Comparison of ENCODE assay signal across 28 cellular contexts in genomic region chr14:36264107-36264506, GRCh38.
"Had no signal": no experiment of that assay in that cellular context is flagged by ENCODE, and none has a peak within 500 bp of the region (broad histone marks: within the 10 kb centered on the region; RNA-seq: fewer than 3 reads in every experiment).

No MANE protein-coding gene starts in this region.

- H3K9me3 ChIP-seq: ovary, psoas muscle, right lobe of liver, sigmoid colon, stomach, thoracic aorta, tibial artery, transverse colon, upper lobe of right lung, uterus had no signal

- H3K4me3 ChIP-seq: neural progenitor cell, ovary, psoas muscle, right lobe of liver, sigmoid colon, stomach, thoracic aorta, tibial artery, transverse colon, upper lobe of right lung, uterus had no signal

- H2AFZ ChIP-seq: neural progenitor cell, parathyroid adenoma had no signal

- H3K27me3 ChIP-seq: neural progenitor cell, ovary, right lobe of liver, sigmoid colon, stomach, tibial artery, transverse colon, upper lobe of right lung, uterus had no signal

- H3K9me3 Mint-ChIP-seq: nephron; neural progenitor cell; stimulated activated effector memory CD8-positive, alpha-beta T cell treated with anti-CD3 and anti-CD28 coated beads, Interleukin-12 subunit alpha, Interleukin-12 subunit beta, amount 100 ng/mL, for 72 hours; stimulated activated naive B cell treated with anti-CD40 and anti-IgM and Interleukin-4, amounts not matched to agents 10 μg/mL and 1 μg/mL and 100 μg/mL, for 72 hours; type B pancreatic cell had no signal

- DNase-seq: natural killer cell; occipital lobe; ovary; posterior cingulate gyrus; psoas muscle; right cardiac atrium; right lobe of liver; sigmoid colon; small intestine; stimulated activated CD4-positive, alpha-beta T cell treated with anti-CD3 and anti-CD28 coated beads, Interleukin-15, amount 100 ng/mL, for 24 hours; stimulated activated CD4-positive, alpha-beta T cell treated with anti-CD3 and anti-CD28 coated beads, Interleukin-2, amount 100 ng/mL, for 24 hours; stimulated activated CD4-positive, alpha-beta T cell treated with anti-CD3 and anti-CD28 coated beads, Interleukin-2, amount 100 ng/mL, for 48 hours; stimulated activated CD4-positive, alpha-beta T cell treated with anti-CD3 and anti-CD28 coated beads, Interleukin-4, amount 100 ng/mL, for 24 hours; stimulated activated naive B cell treated with anti-CD40 and anti-IgM and Interleukin-4, amounts not matched to agents 10 μg/mL and 1 μg/mL and 100 μg/mL, for 72 hours; stimulated activated naive CD4-positive, alpha-beta T cell treated with Interleukin-2 at 50 U/mL for 16 hours; stomach; tibial artery; transverse colon; upper lobe of right lung; uterus had no signal

- ATAC-seq: natural killer cell; psoas muscle; right cardiac atrium; right lobe of liver; stimulated activated effector memory CD8-positive, alpha-beta T cell treated with anti-CD3 and anti-CD28 coated beads, Interleukin-12 subunit alpha, Interleukin-12 subunit beta, amount 100 ng/mL, for 72 hours; stimulated activated naive B cell treated with anti-CD40 and anti-IgM and Interleukin-4, amounts not matched to agents 10 μg/mL and 1 μg/mL and 100 μg/mL, for 72 hours; upper lobe of right lung had no signal

- H3K79me2 ChIP-seq: parathyroid adenoma had no signal

- H3K27ac Mint-ChIP-seq: natural killer cell; nephron; neural progenitor cell; progenitor cell of endocrine pancreas; stimulated activated effector memory CD8-positive, alpha-beta T cell treated with anti-CD3 and anti-CD28 coated beads, Interleukin-12 subunit alpha, Interleukin-12 subunit beta, amount 100 ng/mL, for 72 hours; stimulated activated naive B cell treated with anti-CD40 and anti-IgM and Interleukin-4, amounts not matched to agents 10 μg/mL and 1 μg/mL and 100 μg/mL, for 72 hours; stimulated activated naive CD8-positive, alpha-beta T cell treated with anti-CD3 and anti-CD28 coated beads, Interleukin-15, Interleukin-2, amounts not matched to agents 100 ng/mL and 50 ng/mL, for 24 hours; type B pancreatic cell had no signal

- H3K36me3 ChIP-seq: neural progenitor cell, ovary, right lobe of liver, sigmoid colon, stomach, thoracic aorta, tibial artery, transverse colon, upper lobe of right lung, uterus had no signal

- H3K36me3 Mint-ChIP-seq: natural killer cell; neural progenitor cell; stimulated activated effector memory CD8-positive, alpha-beta T cell treated with anti-CD3 and anti-CD28 coated beads, Interleukin-12 subunit alpha, Interleukin-12 subunit beta, amount 100 ng/mL, for 72 hours; stimulated activated naive B cell treated with anti-CD40 and anti-IgM and Interleukin-4, amounts not matched to agents 10 μg/mL and 1 μg/mL and 100 μg/mL, for 72 hours; type B pancreatic cell had no signal

- H3K4me1 Mint-ChIP-seq: natural killer cell; nephron; stimulated activated effector memory CD8-positive, alpha-beta T cell treated with anti-CD3 and anti-CD28 coated beads, Interleukin-12 subunit alpha, Interleukin-12 subunit beta, amount 100 ng/mL, for 72 hours; stimulated activated naive B cell treated with anti-CD40 and anti-IgM and Interleukin-4, amounts not matched to agents 10 μg/mL and 1 μg/mL and 100 μg/mL, for 72 hours had no signal

- H3K4me3 Mint-ChIP-seq: natural killer cell; nephron; neural progenitor cell; stimulated activated effector memory CD8-positive, alpha-beta T cell treated with anti-CD3 and anti-CD28 coated beads, Interleukin-12 subunit alpha, Interleukin-12 subunit beta, amount 100 ng/mL, for 72 hours; stimulated activated naive B cell treated with anti-CD40 and anti-IgM and Interleukin-4, amounts not matched to agents 10 μg/mL and 1 μg/mL and 100 μg/mL, for 72 hours; stimulated activated naive CD8-positive, alpha-beta T cell treated with anti-CD3 and anti-CD28 coated beads, Interleukin-15, Interleukin-2, amounts not matched to agents 100 ng/mL and 50 ng/mL, for 24 hours; type B pancreatic cell had no signal

- H3K27ac ChIP-seq: neural progenitor cell, ovary, parathyroid adenoma, psoas muscle, right lobe of liver, sigmoid colon, stomach, thoracic aorta, tibial artery, transverse colon, upper lobe of right lung, uterus had no signal

- H3K4me2 ChIP-seq: neural progenitor cell had no signal

- H3K4me1 ChIP-seq: parathyroid adenoma, psoas muscle, right lobe of liver, sigmoid colon, stomach, tibial artery, transverse colon, upper lobe of right lung, uterus had no signal

- H3K9ac ChIP-seq: neural progenitor cell, parathyroid adenoma had no signal

- FAIRE-seq: small intestine had no signal
